2 cellular contexts compared by ENCODE assay signal in genomic region chr6:151118453-151119123, GRCh38.
TF ChIP-seq lines count a peak whose summit lies in the region.

No MANE protein-coding gene starts in this region.

TF ChIP-seq in HCT116, 20 proteins besides CTCF, POLR2A, EP300 and RAD21:
- TF ChIP-seq ZNF274 (IDR thresholded peaks at IDR 0.05; ENCODE audit: low read depth, low read length) (no peak), ZBTB33 (IDR thresholded peaks at IDR 0.05; ENCODE audit: extremely low read depth, insufficient replicate concordance, low read length) (no peak), POLR2AphosphoS5 (IDR thresholded peaks at IDR 0.05; ENCODE audit: low read depth, low read length) (no peak), EZH2 (IDR thresholded peaks at IDR 0.05) (no peak), CBX3 (IDR thresholded peaks at IDR 0.05; ENCODE audit: low read depth) (no peak), SRF (IDR thresholded peaks at IDR 0.05; ENCODE audit: low read depth) (no peak), EGR1 (IDR thresholded peaks at IDR 0.05; ENCODE audit: low read depth) (no peak), CEBPB (IDR thresholded peaks at IDR 0.05; ENCODE audit: low read depth) (no peak), SP1 (IDR thresholded peaks at IDR 0.05; ENCODE audit: low read depth) (no peak), ZFX (IDR thresholded peaks at IDR 0.05) (no peak), EZH2phosphoT487 (IDR thresholded peaks at IDR 0.05; ENCODE audit: borderline replicate concordance) (no peak), SIN3A (IDR thresholded peaks at IDR 0.05; ENCODE audit: low read depth) (no peak), FOSL1 (IDR thresholded peaks at IDR 0.05; ENCODE audit: low read depth) (no peak), REST (IDR thresholded peaks at IDR 0.05; ENCODE audit: low read depth) (no peak), ELF1 (IDR thresholded peaks at IDR 0.05; ENCODE audit: borderline replicate concordance, low read depth) (no peak), MAX (IDR thresholded peaks at IDR 0.05) (no peak)

TF ChIP-seq in GM12878, 131 proteins besides CTCF, POLR2A, EP300 and RAD21:
- TF ChIP-seq CREB1 (IDR thresholded peaks at IDR 0.05; ENCODE audit: low read depth) (no peak), ETV6 (conservative IDR thresholded peaks at IDR 0.05 in 1 of 2, IDR thresholded peaks at IDR 0.05 in 1 of 2; ENCODE audit: borderline replicate concordance in 1 of 2, low read depth in 1 of 2) (no peak), PAX8 (IDR thresholded peaks at IDR 0.05) (no peak), CBX5 (IDR thresholded peaks at IDR 0.05; ENCODE audit: low read depth) (no peak)
TF ChIP-seq in GM12878: peak in this region for 0.
